10 cellular contexts compared by ENCODE assay signal in the genomic region with DNA sequence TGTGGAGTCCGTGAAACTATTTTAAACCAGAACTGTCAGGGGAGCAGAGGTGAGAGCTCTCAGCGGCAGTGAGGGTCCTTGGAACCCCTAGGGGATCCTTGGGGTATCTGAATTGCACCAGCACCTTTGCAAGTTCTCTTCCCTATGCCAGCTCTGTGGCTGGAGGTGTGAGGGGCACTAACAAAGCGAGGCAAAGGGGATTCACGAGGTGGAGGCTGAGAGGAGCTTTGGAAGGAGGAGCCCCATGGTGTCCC. TPM values are rescaled to one million over a fixed set of nuclear protein-coding genes. Genes with fewer than 3 reads are reported as not detected.
DNase-seq lines count a peak whose midpoint lies in the region; ATAC-seq and TF ChIP-seq lines count a peak whose summit lies in the region.
"Had no signal": no experiment of that assay in that cellular context is flagged by ENCODE, and none has a peak within 500 bp of the region (broad histone marks: within the 10 kb centered on the region; RNA-seq: fewer than 3 reads in every experiment).

No MANE protein-coding gene starts in this region.

- H3K4me1 ChIP-seq in heart right ventricle, result peaks cover 26 to 71% (median 57%) of the 10 kb centered on the region in 9 donors
- peaks cover 17 to 44% (median 36%) of the 10 kb centered on the region in 4 donors for H3K4me1 ChIP-seq in upper lobe of left lung

- no peak for TF ChIP-seq EP300 in upper lobe of left lung (IDR thresholded peaks at IDR 0.05)

- POLR2A ChIA-PET in activated naive CD8-positive, alpha-beta T cell treated with anti-CD3 and anti-CD28 coated beads, Interleukin-2, amount 10 ng/mL, durations not matched to agents 7 days and 5 days (lab: Charles Lee), result interaction anchor here (0.7 to 2.1 kb wide), 4 partner anchors 11 to 46 kb away, joined by 3 to 15 read pairs (median 4); no protein-coding TSS in a partner anchor

- 64 to 68% methylated on average over 4 of the region's 4 CpGs for WGBS in heart right ventricle, 2 donors
- 79% methylated on average over 3 to 4 of the region's 4 CpGs for WGBS in upper lobe of left lung, 2 donors

- no peaks in the 10 kb centered on the region for H3K9me3 Mint-ChIP-seq in activated naive CD8-positive, alpha-beta T cell treated with anti-CD3 and anti-CD28 coated beads, Interleukin-2, amount 10 ng/mL, durations not matched to agents 7 days and 5 days
- H3K9me3 Mint-ChIP-seq in mesothelial cell of epicardium, result peaks cover 3% of the 10 kb centered on the region

- H3K36me3 Mint-ChIP-seq in activated naive CD8-positive, alpha-beta T cell treated with anti-CD3 and anti-CD28 coated beads, Interleukin-2, amount 10 ng/mL, durations not matched to agents 7 days and 5 days, result peaks cover 40% of the 10 kb centered on the region
- H3K36me3 Mint-ChIP-seq in mesothelial cell of epicardium, result peaks cover 29% of the 10 kb centered on the region

- DNase-seq in heart right ventricle (no peak), Right ventricle myocardium superior (no peak), mesothelial cell of epicardium (ENCODE audit: low spot score in 2 of 2, unreplicated experiment in 2 of 2) (no peak), upper lobe of left lung (no peak), NCI-H2227 treated with DMSO at 0.1 percent for 48 hours (lab: John Stamatoyannopoulos, UW) (no peak), SW480 (ENCODE audit: low spot score) (no peak), GM19238 (ENCODE audit: insufficient read length, low spot score) (no peak)
- DNase-seq in activated naive CD8-positive, alpha-beta T cell treated with anti-CD3 and anti-CD28 coated beads, Interleukin-2, amount 10 ng/mL, durations not matched to agents 7 days and 5 days, result no peak

- no peaks in the 10 kb centered on the region for H3K27me3 ChIP-seq in heart right ventricle
- H3K27me3 ChIP-seq in upper lobe of left lung, result no peaks in the 10 kb centered on the region

- peaks cover 39% of the 10 kb centered on the region for H3K4me1 Mint-ChIP-seq in activated naive CD8-positive, alpha-beta T cell treated with anti-CD3 and anti-CD28 coated beads, Interleukin-2, amount 10 ng/mL, durations not matched to agents 7 days and 5 days
- peaks cover 29% of the 10 kb centered on the region for H3K4me1 Mint-ChIP-seq in mesothelial cell of epicardium

- H3K4me3 Mint-ChIP-seq in activated naive CD8-positive, alpha-beta T cell treated with anti-CD3 and anti-CD28 coated beads, Interleukin-2, amount 10 ng/mL, durations not matched to agents 7 days and 5 days, result peak overlapping the region; percentile 16
- H3K4me3 Mint-ChIP-seq in mesothelial cell of epicardium, result no peak overlapping the region

- H3K4me3 ChIP-seq in heart right ventricle, result no peak overlapping the region
- no peak overlapping the region for H3K4me3 ChIP-seq in upper lobe of left lung
- H3K4me3 ChIP-seq: mucosa of descending colon, SK-N-MC had no signal

- TF ChIP-seq POLR2A in upper lobe of left lung (IDR thresholded peaks at IDR 0.05), result no peak

- H3K9me3 ChIP-seq in heart right ventricle (no peaks in the 10 kb centered on the region), upper lobe of left lung (no peaks in the 10 kb centered on the region)
- H3K9me3 ChIP-seq: mucosa of descending colon had no signal

- no peaks in the 10 kb centered on the region for H3K27me3 Mint-ChIP-seq in activated naive CD8-positive, alpha-beta T cell treated with anti-CD3 and anti-CD28 coated beads, Interleukin-2, amount 10 ng/mL, durations not matched to agents 7 days and 5 days
- H3K27me3 Mint-ChIP-seq in mesothelial cell of epicardium (ENCODE audit: low read depth), result no peaks in the 10 kb centered on the region

- intact Hi-C loops in heart right ventricle (cut with DNase I) (loop anchor here in 2 of 10 donors (5.0 to 10.0 kb wide), 2 partner anchors 46 to 49 kb away; a partner anchor contains a TSS), Right ventricle myocardium superior (cut with DNase I) (no loop called here)

- H3K36me3 ChIP-seq in heart right ventricle, result peaks cover 0 to 23% (median 0%) of the 10 kb centered on the region in 9 donors
- H3K36me3 ChIP-seq in upper lobe of left lung, result peaks cover 0 to 7% (median 0%) of the 10 kb centered on the region in 4 donors

- peak overlapping the region in 9 of 10 donors; percentile 40 to 86 (median 74) for H3K27ac ChIP-seq in heart right ventricle
- peak overlapping the region in 3 of 4 donors; percentile 35 to 68 (median 53) for H3K27ac ChIP-seq in upper lobe of left lung
- H3K27ac ChIP-seq: SK-N-MC had no signal

- peak overlapping the region; percentile 69 for H3K27ac Mint-ChIP-seq in activated naive CD8-positive, alpha-beta T cell treated with anti-CD3 and anti-CD28 coated beads, Interleukin-2, amount 10 ng/mL, durations not matched to agents 7 days and 5 days
- H3K27ac Mint-ChIP-seq in mesothelial cell of epicardium, result peak overlapping the region; percentile 51

- ATAC-seq in heart right ventricle (no peak), Right ventricle myocardium superior (ENCODE audit: poor library complexity) (no peak), upper lobe of left lung (ENCODE audit: low FRiP score in 2 of 2) (no peak)
- ATAC-seq in activated naive CD8-positive, alpha-beta T cell treated with anti-CD3 and anti-CD28 coated beads, Interleukin-2, amount 10 ng/mL, durations not matched to agents 7 days and 5 days (ENCODE audit: low read depth), result no peak

- no peak for TF ChIP-seq CTCF in heart right ventricle (IDR thresholded peaks at IDR 0.05)
- no peak for TF ChIP-seq CTCF in mesothelial cell of epicardium (IDR thresholded peaks at IDR 0.05; ENCODE audit: unreplicated experiment)
- TF ChIP-seq CTCF in upper lobe of left lung (IDR thresholded peaks at IDR 0.05), result no peak

RNA-seq across cellular contexts. Expression of a gene that starts 49.5 kb away (rescaled TPM):
- total RNA-seq in heart right ventricle (10 to 100 TPM; 14.0 to 27.8 (median 19.6) TPM), Right ventricle myocardium superior (14.0 TPM), mesothelial cell of epicardium (39.6 to 42.7 TPM (median 41.0 TPM) in 3 replicates), upper lobe of left lung (1 to 10 TPM; 3.0 to 7.7 (median 4.2) TPM)
- polyA plus RNA-seq in heart right ventricle, result 10 to 100 TPM; 14.5 to 17.6 TPM
- 10 to 100 TPM; 26.2 to 32.1 TPM for total RNA-seq in activated naive CD8-positive, alpha-beta T cell treated with anti-CD3 and anti-CD28 coated beads, Interleukin-2, amount 10 ng/mL, durations not matched to agents 7 days and 5 days
